Comparison of ENCODE assay signal across 1 cellular context in the genomic region with DNA sequence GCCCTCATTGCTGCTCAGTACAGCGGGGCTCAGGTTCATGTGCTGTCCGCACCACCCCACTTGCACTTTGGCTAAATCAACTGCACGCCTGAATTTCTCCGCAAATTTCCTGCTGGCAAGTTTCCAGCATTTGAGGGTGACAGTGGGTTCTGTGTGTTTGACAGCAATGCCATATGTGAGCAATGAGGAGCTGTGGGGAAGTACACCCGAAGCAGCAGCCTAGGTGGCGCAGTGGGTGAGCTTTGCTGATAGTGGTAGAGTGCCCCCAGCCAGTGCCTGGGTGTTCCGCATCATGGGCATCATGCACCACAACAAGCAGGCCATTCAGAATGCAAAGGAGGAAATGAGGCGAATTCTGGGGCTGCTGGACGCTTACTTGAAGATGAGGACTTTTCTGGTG.
TF ChIP-seq lines count a peak whose summit lies in the region.

No MANE protein-coding gene starts in this region.

TF ChIP-seq in H1, 55 proteins besides CTCF, POLR2A, EP300 and RAD21 (continued from another document):
- TF ChIP-seq, protein P1, sequence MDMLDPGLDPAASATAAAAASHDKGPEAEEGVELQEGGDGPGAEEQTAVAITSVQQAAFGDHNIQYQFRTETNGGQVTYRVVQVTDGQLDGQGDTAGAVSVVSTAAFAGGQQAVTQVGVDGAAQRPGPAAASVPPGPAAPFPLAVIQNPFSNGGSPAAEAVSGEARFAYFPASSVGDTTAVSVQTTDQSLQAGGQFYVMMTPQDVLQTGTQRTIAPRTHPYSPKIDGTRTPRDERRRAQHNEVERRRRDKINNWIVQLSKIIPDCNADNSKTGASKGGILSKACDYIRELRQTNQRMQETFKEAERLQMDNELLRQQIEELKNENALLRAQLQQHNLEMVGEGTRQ (IDR thresholded peaks at IDR 0.05; ENCODE audit: low read length): no peak
- TF ChIP-seq POLR2AphosphoS5 (IDR thresholded peaks at IDR 0.05; ENCODE audit: low read depth, low read length) (no peak), CREB1 (IDR thresholded peaks at IDR 0.05) (no peak), HDAC6 (IDR thresholded peaks at IDR 0.05; ENCODE audit: low read depth, low read length) (no peak), SIRT6 (IDR thresholded peaks at IDR 0.05; ENCODE audit: low read length) (no peak), CHD2 (IDR thresholded peaks at IDR 0.05; ENCODE audit: low read length) (no peak)
- TF ChIP-seq, protein P2, sequence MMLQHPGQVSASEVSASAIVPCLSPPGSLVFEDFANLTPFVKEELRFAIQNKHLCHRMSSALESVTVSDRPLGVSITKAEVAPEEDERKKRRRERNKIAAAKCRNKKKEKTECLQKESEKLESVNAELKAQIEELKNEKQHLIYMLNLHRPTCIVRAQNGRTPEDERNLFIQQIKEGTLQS (IDR thresholded peaks at IDR 0.05; ENCODE audit: insufficient read depth, low read depth, low read length): no peak
